ENCODE assay signal across 10 cellular contexts in genomic region chr10:73871295-73871914, GRCh38. TPM values are rescaled to one million over a fixed set of nuclear protein-coding genes. Genes with fewer than 3 reads are reported as not detected.
DNase-seq lines count a peak whose midpoint lies in the region; ATAC-seq and TF ChIP-seq lines count a peak whose summit lies in the region.
"Had no signal": no experiment of that assay in that cellular context is flagged by ENCODE, and none has a peak within 500 bp of the region (broad histone marks: within the 10 kb centered on the region; RNA-seq: fewer than 3 reads in every experiment).

No MANE protein-coding gene starts in this region.

- intact Hi-C loops in esophagus muscularis mucosa (cut with DNase I) = no loop called here
- intact Hi-C loops in posterior vena cava (cut with DNase I) = no loop called here

- H3K27me3 Mint-ChIP-seq in CD8-positive, alpha-beta memory T cell = no peaks in the 10 kb centered on the region

- H3K27me3 ChIP-seq in CD8-positive, alpha-beta memory T cell (ENCODE audit: insufficient read depth, low read length, poor library complexity, severe bottlenecking) = no peaks in the 10 kb centered on the region
- H3K27me3 ChIP-seq in Peyer's patch (no peaks in the 10 kb centered on the region), esophagus muscularis mucosa (no peaks in the 10 kb centered on the region), rectal smooth muscle tissue (ENCODE audit: control insufficient read depth, insufficient read depth, low read length) (no peaks in the 10 kb centered on the region)
- H3K27me3 ChIP-seq: spleen had no signal

- H3K4me3 ChIP-seq in CD8-positive, alpha-beta memory T cell (ENCODE audit: low read length) = no peak overlapping the region
- H3K4me3 ChIP-seq in Peyer's patch (no peak overlapping the region), esophagus muscularis mucosa (peak overlapping the region in 3 of 4 donors; percentile 88 to 99 (median 95)), rectal smooth muscle tissue (ENCODE audit: low read length) (no peak overlapping the region)
- H3K4me3 ChIP-seq: mucosa of descending colon, spleen had no signal

- CTCF ChIA-PET in CD8-positive, alpha-beta memory T cell (lab: Charles Lee) = no interaction called here

- TF ChIP-seq CTCF in Peyer's patch (IDR thresholded peaks at IDR 0.05) (no peak), esophagus muscularis mucosa (IDR thresholded peaks at IDR 0.05) (no peak)

- H3K9me3 ChIP-seq in CD8-positive, alpha-beta memory T cell (ENCODE audit: low read length) = no peaks in the 10 kb centered on the region
- H3K9me3 ChIP-seq in Peyer's patch = no peaks in the 10 kb centered on the region
- H3K9me3 ChIP-seq in esophagus muscularis mucosa = no peaks in the 10 kb centered on the region
- H3K9me3 ChIP-seq: mucosa of descending colon, spleen had no signal

- no peak for TF ChIP-seq EP300 in esophagus muscularis mucosa (IDR thresholded peaks at IDR 0.05)

- no peak for DNase-seq in CD8-positive, alpha-beta memory T cell
- DNase-seq in Peyer's patch (no peak), esophagus muscularis mucosa (ENCODE audit: extremely low spot score) (no peak), posterior vena cava (ENCODE audit: low spot score) (no peak)
- DNase-seq: H9, spleen had no signal

- H3K36me3 ChIP-seq in CD8-positive, alpha-beta memory T cell (ENCODE audit: insufficient read depth, low read length) = peaks cover 9% of the 10 kb centered on the region
- H3K36me3 ChIP-seq in Peyer's patch (peaks cover 0 to 43% (median 0%) of the 10 kb centered on the region in 3 donors), esophagus muscularis mucosa (peaks cover 0 to 27% (median 22%) of the 10 kb centered on the region in 4 donors), rectal smooth muscle tissue (ENCODE audit: control insufficient read depth, insufficient read depth, low read length) (peaks cover 23% of the 10 kb centered on the region)

- 56% methylated on average over 6 of the region's 6 CpGs for WGBS in esophagus muscularis mucosa

- H3K9ac ChIP-seq in rectal smooth muscle tissue (ENCODE audit: low read length) = no peak overlapping the region

- POLR2A ChIA-PET in CD8-positive, alpha-beta memory T cell (lab: Charles Lee) = no interaction called here

- ATAC-seq in GM21619 (IDR thresholded peaks at IDR 0.05; ENCODE audit: unreplicated experiment) (no peak), HG02571 (IDR thresholded peaks at IDR 0.05; ENCODE audit: unreplicated experiment) (no peak)

- peaks cover 67 to 85% (median 69%) of the 10 kb centered on the region in 3 donors for H3K4me1 Mint-ChIP-seq in CD8-positive, alpha-beta memory T cell

- TF ChIP-seq POLR2A in Peyer's patch (IDR thresholded peaks at IDR 0.05) (no peak), esophagus muscularis mucosa (IDR thresholded peaks at IDR 0.05; ENCODE audit: low read depth) (no peak)

- H3K4me1 ChIP-seq in CD8-positive, alpha-beta memory T cell (ENCODE audit: insufficient read depth, low read length) = peaks cover 69% of the 10 kb centered on the region
- peaks cover 3 to 80% (median 16%) of the 10 kb centered on the region in 4 donors for H3K4me1 ChIP-seq in Peyer's patch
- peaks cover 43 to 87% (median 82%) of the 10 kb centered on the region in 4 donors for H3K4me1 ChIP-seq in esophagus muscularis mucosa
- peaks cover 41% of the 10 kb centered on the region for H3K4me1 ChIP-seq in rectal smooth muscle tissue (ENCODE audit: control insufficient read depth, insufficient read depth, low read length)

- peak overlapping the region; percentile 73 to 98 (median 90) for H3K27ac Mint-ChIP-seq in CD8-positive, alpha-beta memory T cell

- peak overlapping the region; percentile 80 to 89 (median 86) for H3K4me3 Mint-ChIP-seq in CD8-positive, alpha-beta memory T cell

- H3K36me3 Mint-ChIP-seq in CD8-positive, alpha-beta memory T cell = peaks cover 0 to 62% (median 4%) of the 10 kb centered on the region in 3 donors

- no peak overlapping the region for H3K27ac ChIP-seq in CD8-positive, alpha-beta memory T cell (ENCODE audit: low read depth, low read length)
- H3K27ac ChIP-seq in Peyer's patch (peak overlapping the region in 3 of 4 donors; percentile 62 to 83 (median 67)), esophagus muscularis mucosa (replicated peaks in 1 of 4) (peak overlapping the region; percentile 82 to 93 (median 85)), rectal smooth muscle tissue (ENCODE audit: low read depth, low read length) (peak overlapping the region; percentile 28)

- H3K9me3 Mint-ChIP-seq in CD8-positive, alpha-beta memory T cell = no peaks in the 10 kb centered on the region
- H3K9me3 Mint-ChIP-seq: H9 had no signal

RNA-seq across cellular contexts. Expression of gene CAMK2G, which starts 3.0 kb away (rescaled TPM):
- total RNA-seq in CD8-positive, alpha-beta memory T cell = 10 to 100 TPM; 17.3 to 17.5 TPM
- polyA plus RNA-seq in CD8-positive, alpha-beta memory T cell = 8.1 TPM
- 100 to 1,000 TPM in 3 of 4 donors, 10 to 100 TPM in 1; 34.7 to 159 (median 110) TPM for total RNA-seq in Peyer's patch
- total RNA-seq in esophagus muscularis mucosa = 100 to 1,000 TPM in 3 of 4 donors, 10 to 100 TPM in 1; 96.4 to 201 (median 159) TPM
- total RNA-seq in posterior vena cava = 10 to 100 TPM; 70.1 to 78.8 TPM

RNA-seq across cellular contexts. Expression of gene PLAU, which starts 39.5 kb away (rescaled TPM):
- 1 to 10 TPM; 1.2 to 1.6 TPM for total RNA-seq in CD8-positive, alpha-beta memory T cell
- not detected for polyA plus RNA-seq in CD8-positive, alpha-beta memory T cell
- total RNA-seq in Peyer's patch = 1 to 10 TPM in 3 of 4 donors, under 1 TPM in 1; 0.53 to 6.6 (median 2.7) TPM
- 10 to 100 TPM in 1 of 4 donors, 1 to 10 TPM in 3; 4.2 to 38.3 (median 6.9) TPM for total RNA-seq in esophagus muscularis mucosa
- total RNA-seq in posterior vena cava = 10 to 100 TPM; 34.2 to 36.7 TPM

Comparison
In these comparisons a context has a peak if more than half of its experiments do, and no peak if none do; other contexts are left out.
1. H3K4me3 ChIP-seq: peak in esophagus muscularis mucosa (3 of 4); none in CD8-positive, alpha-beta memory T cell (single experiment), Peyer's patch (0 of 4) and rectal smooth muscle tissue (single experiment).